8 cellular contexts compared by ENCODE assay signal in genomic region chr4:79576480-79576803, GRCh38.
DNase-seq lines count a peak whose midpoint lies in the region; ATAC-seq and TF ChIP-seq lines count a peak whose summit lies in the region.

No MANE protein-coding gene starts in this region.

- no peaks in the 10 kb centered on the region for H3K27me3 ChIP-seq in AG04450 (ENCODE audit: control insufficient read depth, insufficient read depth, low read length)
- no peaks in the 10 kb centered on the region for H3K27me3 ChIP-seq in KMS-11 (ENCODE audit: insufficient read depth, low read depth)

- H3K4me3 ChIP-seq in AG04450 (ENCODE audit: low read depth, low read length) (no peak overlapping the region), KMS-11 (IDR thresholded peaks at IDR 0.05; ENCODE audit: insufficient read depth, low read depth, low read length) (no peak overlapping the region)

- no peak overlapping the region for H3K4me3 Mint-ChIP-seq in stimulated activated naive B cell treated with anti-CD40 and anti-IgM and Interleukin-4, amounts not matched to agents 10 μg/mL and 1 μg/mL and 100 μg/mL, for 72 hours
- no peak overlapping the region for H3K4me3 Mint-ChIP-seq in activated CD4-positive, alpha-beta T cell treated with anti-CD3 and anti-CD28 coated beads, Interleukin-2, amount 10 ng/mL, durations not matched to agents 24 days and 14 days

- CTCF ChIA-PET in AG04450 (lab: Charles Lee): interaction anchor here (0.6 to 1.5 kb wide), 5 partner anchors 11 to 624 kb away, joined by 3 to 7 read pairs (median 4); no protein-coding TSS in a partner anchor

- no peak overlapping the region for H3K27ac Mint-ChIP-seq in stimulated activated naive B cell treated with anti-CD40 and anti-IgM and Interleukin-4, amounts not matched to agents 10 μg/mL and 1 μg/mL and 100 μg/mL, for 72 hours
- no peak overlapping the region for H3K27ac Mint-ChIP-seq in activated CD4-positive, alpha-beta T cell treated with anti-CD3 and anti-CD28 coated beads, Interleukin-2, amount 10 ng/mL, durations not matched to agents 24 days and 14 days

- H3K4me2 ChIP-seq in KMS-11: no peak overlapping the region

- no peak overlapping the region for H2AFZ ChIP-seq in KMS-11 (ENCODE audit: low read depth)

- H3K27me3 Mint-ChIP-seq in stimulated activated naive B cell treated with anti-CD40 and anti-IgM and Interleukin-4, amounts not matched to agents 10 μg/mL and 1 μg/mL and 100 μg/mL, for 72 hours: peaks cover 0 to 3% of the 10 kb centered on the region in 2 donors
- H3K27me3 Mint-ChIP-seq in activated CD4-positive, alpha-beta T cell treated with anti-CD3 and anti-CD28 coated beads, Interleukin-2, amount 10 ng/mL, durations not matched to agents 24 days and 14 days: peaks cover 8% of the 10 kb centered on the region

- no peaks in the 10 kb centered on the region for H3K79me2 ChIP-seq in KMS-11 (ENCODE audit: insufficient read depth, low read depth)

- DNase-seq in AG04450 (ENCODE audit: low read depth, low spot score) (no peak), SKM-1 (lab: John Stamatoyannopoulos, UW; ENCODE audit: unreplicated experiment) (peak; percentile 14), glomerular endothelial cell (ENCODE audit: extremely low read depth, low read depth, low spot score) (peak; percentile 5)
- no peak for DNase-seq in stimulated activated naive B cell treated with anti-CD40 and anti-IgM and Interleukin-4, amounts not matched to agents 10 μg/mL and 1 μg/mL and 100 μg/mL, for 72 hours
- no peak for DNase-seq in activated CD8-positive, alpha-beta memory T cell treated with anti-CD3 and anti-CD28 coated beads for 24 hours
- no peak for DNase-seq in activated CD4-positive, alpha-beta T cell treated with anti-CD3 and anti-CD28 coated beads, Interleukin-2, amount 10 ng/mL, durations not matched to agents 24 days and 14 days

- POLR2A ChIA-PET in AG04450 (lab: Yijun Ruan, JAX): no interaction called here

- TF ChIP-seq CTCF in AG04450 (IDR thresholded peaks at IDR 0.05; ENCODE audit: low read depth, low read length): peak; percentile 56
- TF ChIP-seq CTCF in KMS-11 (conservative IDR thresholded peaks at IDR 0.05; ENCODE audit: low read depth, low read length): peak; percentile 57

- no peaks in the 10 kb centered on the region for H3K9me3 ChIP-seq in AG04450 (ENCODE audit: control insufficient read depth, insufficient read depth, low read length)

- H3K36me3 ChIP-seq in KMS-11 (ENCODE audit: insufficient read depth): no peaks in the 10 kb centered on the region

- H3K9ac ChIP-seq in KMS-11: no peak overlapping the region

- H3K27ac ChIP-seq in AG04450 (ENCODE audit: low read depth, low read length) (no peak overlapping the region), KMS-11 (no peak overlapping the region)

- intact Hi-C loops in activated CD4-positive, alpha-beta T cell treated with anti-CD3 and anti-CD28 coated beads, Interleukin-2, amount 10 ng/mL, durations not matched to agents 24 days and 14 days (cut with micrococcal nuclease): loop anchor here (10.0 kb wide), 1 partner anchor 622 kb away; no protein-coding TSS in a partner anchor

- no peaks in the 10 kb centered on the region for H3K36me3 Mint-ChIP-seq in stimulated activated naive B cell treated with anti-CD40 and anti-IgM and Interleukin-4, amounts not matched to agents 10 μg/mL and 1 μg/mL and 100 μg/mL, for 72 hours
- no peaks in the 10 kb centered on the region for H3K36me3 Mint-ChIP-seq in activated CD4-positive, alpha-beta T cell treated with anti-CD3 and anti-CD28 coated beads, Interleukin-2, amount 10 ng/mL, durations not matched to agents 24 days and 14 days (ENCODE audit: low read depth)

- no peaks in the 10 kb centered on the region for H3K9me3 Mint-ChIP-seq in stimulated activated naive B cell treated with anti-CD40 and anti-IgM and Interleukin-4, amounts not matched to agents 10 μg/mL and 1 μg/mL and 100 μg/mL, for 72 hours
- H3K9me3 Mint-ChIP-seq in activated CD4-positive, alpha-beta T cell treated with anti-CD3 and anti-CD28 coated beads, Interleukin-2, amount 10 ng/mL, durations not matched to agents 24 days and 14 days: no peaks in the 10 kb centered on the region

- H4K20me1 ChIP-seq in KMS-11 (ENCODE audit: insufficient read depth): no peaks in the 10 kb centered on the region

- H3K4me1 ChIP-seq in KMS-11 (ENCODE audit: low read depth, poor library complexity, severe bottlenecking): no peaks in the 10 kb centered on the region

- peak; percentile 78 for ATAC-seq in GM18519 (IDR thresholded peaks at IDR 0.05; ENCODE audit: low FRiP score, unreplicated experiment)
- peak; percentile 82 to 83 for ATAC-seq in stimulated activated naive B cell treated with anti-CD40 and anti-IgM and Interleukin-4, amounts not matched to agents 10 μg/mL and 1 μg/mL and 100 μg/mL, for 72 hours (replicated peaks)

- H3K4me1 Mint-ChIP-seq in stimulated activated naive B cell treated with anti-CD40 and anti-IgM and Interleukin-4, amounts not matched to agents 10 μg/mL and 1 μg/mL and 100 μg/mL, for 72 hours: peaks cover 0 to 2% of the 10 kb centered on the region in 2 donors
- H3K4me1 Mint-ChIP-seq in activated CD4-positive, alpha-beta T cell treated with anti-CD3 and anti-CD28 coated beads, Interleukin-2, amount 10 ng/mL, durations not matched to agents 24 days and 14 days: no peaks in the 10 kb centered on the region

Comparison
In these comparisons a context has a peak if more than half of its experiments do, and no peak if none do; other contexts are left out.
1. DNase-seq: peak in SKM-1 (single experiment) and glomerular endothelial cell (single experiment); none in AG04450 (single experiment), stimulated activated naive B cell treated with anti-CD40 and anti-IgM and Interleukin-4, amounts not matched to agents 10 μg/mL and 1 μg/mL and 100 μg/mL, for 72 hours (single experiment), activated CD8-positive, alpha-beta memory T cell treated with anti-CD3 and anti-CD28 coated beads for 24 hours (single experiment) and activated CD4-positive, alpha-beta T cell treated with anti-CD3 and anti-CD28 coated beads, Interleukin-2, amount 10 ng/mL, durations not matched to agents 24 days and 14 days (single experiment).